In the genomic region with DNA sequence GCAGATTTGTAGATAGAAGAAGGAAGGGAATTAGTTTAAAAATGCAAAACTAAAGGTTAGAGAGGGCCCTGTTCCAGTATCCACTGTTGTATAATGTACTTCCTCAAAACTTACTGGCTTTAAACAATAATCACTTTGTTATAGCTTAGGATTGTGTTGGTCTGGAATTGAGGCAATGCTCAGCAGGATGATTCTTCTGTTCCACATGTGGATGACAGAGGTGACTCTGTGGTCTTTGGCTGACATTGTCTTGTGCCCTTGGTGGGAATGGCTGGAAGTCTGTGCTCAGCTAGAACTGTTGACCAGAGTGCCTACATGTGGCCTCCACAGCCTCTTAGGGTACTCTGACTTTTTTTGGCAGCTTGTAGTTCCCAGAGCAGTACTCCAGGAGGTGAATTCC, we compare ENCODE assay signal across 25 cellular contexts.
"Had no signal": no experiment of that assay in that cellular context is flagged by ENCODE, and none has a peak within 500 bp of the region (broad histone marks: within the 10 kb centered on the region; RNA-seq: fewer than 3 reads in every experiment).

No MANE protein-coding gene starts in this region.

- H3K27ac Mint-ChIP-seq: T-cell had no signal

- ATAC-seq: K562, Panc1, PC-3, T-cell had no signal

- H3K9me3 ChIP-seq: SK-N-SH had no signal

- H3K4me3 ChIP-seq: K562 had no signal

- H3K27ac ChIP-seq: KMS-11, RWPE1 had no signal

- FAIRE-seq: K562 had no signal

- H3K27me3 Mint-ChIP-seq: IgD-negative memory B cell, T-cell had no signal

- DNase-seq: Kasumi-1; MM.1S; NCI-H1092 treated with DMSO at 0.1 percent for 48 hours; NCI-H1436; NCI-H187; NCI-H2029; NCI-H2081 treated with DMSO at 0.1 percent for 48 hours; NCI-H2171; NCI-H226; NCI-H446; NCI-H510A; NCI-H524 treated with DMSO at 0.1 percent for 48 hours; NCI-H69; NCI-H774; NK-92 treated with Interleukin-12 subunit alpha and Interleukin-12 subunit beta, amount 100 ng/mL, for 24 hours; PC-3; SHP77; SK-N-SH; SW 1271; T-cell had no signal

- H3K9ac ChIP-seq: KMS-11, SK-N-SH had no signal

- H3K4me3 Mint-ChIP-seq: IgD-negative memory B cell, T-cell had no signal

- H3K4me1 Mint-ChIP-seq: IgD-negative memory B cell, T-cell had no signal

- H3K4me2 ChIP-seq: KMS-11, SK-N-SH had no signal
